ENCODE assay signal across 12 cellular contexts in genomic region chr1:153649867-153650235, GRCh38. TPM values are rescaled to one million over a fixed set of nuclear protein-coding genes. Genes with fewer than 3 reads are reported as not detected.
DNase-seq lines count a peak whose midpoint lies in the region; ATAC-seq and TF ChIP-seq lines count a peak whose summit lies in the region.
"Had no signal": no experiment of that assay in that cellular context is flagged by ENCODE, and none has a peak within 500 bp of the region (broad histone marks: within the 10 kb centered on the region; RNA-seq: fewer than 3 reads in every experiment).

No MANE protein-coding gene starts in this region.

- H3K27me3 ChIP-seq in CD8-positive, alpha-beta T cell (ENCODE audit: insufficient read depth, low read length): no peaks in the 10 kb centered on the region
- H3K27me3 ChIP-seq in naive thymus-derived CD4-positive, alpha-beta T cell (ENCODE audit: control insufficient read depth in 2 of 2, insufficient read depth in 2 of 2, low read length in 2 of 2): no peaks in the 10 kb centered on the region
- H3K27me3 ChIP-seq: adrenal gland had no signal

- CTCF ChIA-PET in CD8-positive, alpha-beta T cell (lab: Charles Lee): interaction anchor here (0.8 to 1.6 kb wide), 3 partner anchors 15 to 337 kb away, joined by 3 read pairs; partner anchors contain the start of gene RAB13
- CTCF ChIA-PET in naive thymus-derived CD4-positive, alpha-beta T cell (lab: Charles Lee): interaction anchor here (0.9 kb wide), 1 partner anchor 23 kb away, joined by 3 read pairs; no protein-coding TSS in a partner anchor

- peaks cover 46% of the 10 kb centered on the region for H3K4me1 Mint-ChIP-seq in CD8-positive, alpha-beta T cell (ENCODE audit: low read depth)
- H3K4me1 Mint-ChIP-seq in naive thymus-derived CD4-positive, alpha-beta T cell: peaks cover 26 to 57% (median 52%) of the 10 kb centered on the region in 7 donors

- no peaks in the 10 kb centered on the region for H3K9me3 Mint-ChIP-seq in CD8-positive, alpha-beta T cell
- H3K9me3 Mint-ChIP-seq in naive thymus-derived CD4-positive, alpha-beta T cell: peaks cover 0 to 2% (median 0%) of the 10 kb centered on the region in 11 donors

- DNase-seq in CD8-positive, alpha-beta T cell: no peak
- DNase-seq in NCI-H1105 (lab: John Stamatoyannopoulos, UW) (peak; percentile 10), T47D (ENCODE audit: low read depth in 1 of 2, low spot score in 1 of 2) (peak; percentile 30 to 90), NCI-H524 treated with DMSO at 0.1 percent for 48 hours (lab: John Stamatoyannopoulos, UW) (no peak), T1000 (lab: John Stamatoyannopoulos, UW) (no peak), SIG-M5 treated with dmso at 0.1 percent for 504 hours (lab: John Stamatoyannopoulos, UW; ENCODE audit: unreplicated experiment) (no peak)
- DNase-seq in naive thymus-derived CD4-positive, alpha-beta T cell: peak in 2 of 9 donors; percentile 23 to 33
- DNase-seq in effector CD4-positive, alpha-beta T cell: no peak
- DNase-seq: trophoblast cell had no signal

- peak overlapping the region; percentile 77 for H3K4me3 Mint-ChIP-seq in CD8-positive, alpha-beta T cell
- peak overlapping the region in 9 of 10 donors; percentile 67 to 85 (median 80) for H3K4me3 Mint-ChIP-seq in naive thymus-derived CD4-positive, alpha-beta T cell

- intact Hi-C loops in CD8-positive, alpha-beta T cell (cut with DNase I, micrococcal nuclease): loop anchor here in 1 of 2 experiments (1.0 kb wide), 1 partner anchor 8 kb away; the partner anchor contains the start of gene SNAPIN
- intact Hi-C loops in naive thymus-derived CD4-positive, alpha-beta T cell (cut with micrococcal nuclease): no loop called here

- peak; percentile 15 for ATAC-seq in CD8-positive, alpha-beta T cell
- no peak for ATAC-seq in naive thymus-derived CD4-positive, alpha-beta T cell

- peaks cover 49% of the 10 kb centered on the region for H3K4me1 ChIP-seq in CD8-positive, alpha-beta T cell (ENCODE audit: insufficient read depth, low read length)
- H3K4me1 ChIP-seq in naive thymus-derived CD4-positive, alpha-beta T cell (ENCODE audit: control insufficient read depth in 2 of 2, insufficient read depth in 2 of 2, low read length in 2 of 2): peaks cover 7 to 28% of the 10 kb centered on the region in 2 donors

- peak overlapping the region; percentile 18 for H3K4me3 ChIP-seq in CD8-positive, alpha-beta T cell (ENCODE audit: low read depth, low read length)
- no peak overlapping the region for H3K4me3 ChIP-seq in naive thymus-derived CD4-positive, alpha-beta T cell (ENCODE audit: low read length)
- H3K4me3 ChIP-seq: adrenal gland, SK-N-MC, skin epidermis had no signal

- POLR2A ChIA-PET in CD8-positive, alpha-beta T cell (lab: Charles Lee): interaction anchor here (1.2 to 3.8 kb wide), 5 partner anchors 10 to 105 kb away, joined by 3 to 33 read pairs (median 13); partner anchors contain the start of gene CHTOP
- POLR2A ChIA-PET in naive thymus-derived CD4-positive, alpha-beta T cell (lab: Charles Lee): interaction anchor here (0.9 to 11.0 kb wide), 5 partner anchors 9 to 16 kb away, joined by 7 to 99 read pairs (median 9); partner anchors contain the start of genes CHTOP and SNAPIN

- no peaks in the 10 kb centered on the region for H3K9me3 ChIP-seq in CD8-positive, alpha-beta T cell (ENCODE audit: low read length)
- H3K9me3 ChIP-seq in naive thymus-derived CD4-positive, alpha-beta T cell (ENCODE audit: control insufficient read depth in 2 of 3, low read length in 3 of 3): no peaks in the 10 kb centered on the region
- H3K9me3 ChIP-seq: adrenal gland had no signal

- H3K36me3 ChIP-seq in CD8-positive, alpha-beta T cell (ENCODE audit: insufficient read depth, low read length): peaks cover 12% of the 10 kb centered on the region
- peaks cover 7 to 17% (median 13%) of the 10 kb centered on the region in 3 experiments for H3K36me3 ChIP-seq in naive thymus-derived CD4-positive, alpha-beta T cell (ENCODE audit: control insufficient read depth in 2 of 3, insufficient read depth in 3 of 3, low read length in 3 of 3)

- TF ChIP-seq CTCF in CD8-positive, alpha-beta T cell (IDR thresholded peaks at IDR 0.05): no peak

- peak overlapping the region; percentile 24 for H3K27ac ChIP-seq in CD8-positive, alpha-beta T cell (ENCODE audit: low read depth, low read length)
- H3K27ac ChIP-seq in naive thymus-derived CD4-positive, alpha-beta T cell (ENCODE audit: low read depth, low read length): peak overlapping the region; percentile 69
- H3K27ac ChIP-seq: adrenal gland, SK-N-MC had no signal

- H3K36me3 Mint-ChIP-seq in CD8-positive, alpha-beta T cell: peaks cover 27% of the 10 kb centered on the region
- H3K36me3 Mint-ChIP-seq in naive thymus-derived CD4-positive, alpha-beta T cell: peaks cover 5 to 16% (median 15%) of the 10 kb centered on the region in 5 donors

- peak overlapping the region; percentile 94 for H3K27ac Mint-ChIP-seq in CD8-positive, alpha-beta T cell
- peak overlapping the region; percentile 56 to 96 (median 92) for H3K27ac Mint-ChIP-seq in naive thymus-derived CD4-positive, alpha-beta T cell

- in situ Hi-C loops in T47D (cut with HindIII; ENCODE audit: low pct_unique_long_range_greater_than_20kb, low sequenced_read_pairs): no loop called here

- no peaks in the 10 kb centered on the region for H3K27me3 Mint-ChIP-seq in CD8-positive, alpha-beta T cell (ENCODE audit: low read depth)
- H3K27me3 Mint-ChIP-seq in naive thymus-derived CD4-positive, alpha-beta T cell: no peaks in the 10 kb centered on the region

RNA-seq across cellular contexts. Expression of gene SNAPIN, which starts 8.7 kb away (rescaled TPM):
- 1 to 10 TPM; 6.1 to 6.5 TPM for total RNA-seq in CD8-positive, alpha-beta T cell
- 10 to 100 TPM; 10.2 to 43.5 (median 29.8) TPM for total RNA-seq in naive thymus-derived CD4-positive, alpha-beta T cell
- 10 to 100 TPM; 77.3 to 84.5 TPM for polyA plus RNA-seq in naive thymus-derived CD4-positive, alpha-beta T cell

RNA-seq across cellular contexts. Expression of gene CHTOP, which starts 16.0 kb away (rescaled TPM):
- 10 to 100 TPM; 79.1 to 81.2 TPM for total RNA-seq in CD8-positive, alpha-beta T cell
- total RNA-seq in naive thymus-derived CD4-positive, alpha-beta T cell: 100 to 1,000 TPM in 4 of 5 experiments, 10 to 100 TPM in 1; 85.2 to 143 (median 116) TPM
- 10 to 100 TPM; 57.4 to 95.7 TPM for polyA plus RNA-seq in naive thymus-derived CD4-positive, alpha-beta T cell

RNA-seq across cellular contexts. Expression of gene ILF2, which starts 20.9 kb away (rescaled TPM):
- 100 to 1,000 TPM; 150 to 156 TPM for total RNA-seq in CD8-positive, alpha-beta T cell
- 100 to 1,000 TPM in 3 of 5 experiments, 10 to 100 TPM in 2; 83.6 to 177 (median 113) TPM for total RNA-seq in naive thymus-derived CD4-positive, alpha-beta T cell
- polyA plus RNA-seq in naive thymus-derived CD4-positive, alpha-beta T cell: 100 to 1,000 TPM; 147 to 166 TPM

RNA-seq across cellular contexts. Expression of gene S100A1, which starts 21.6 kb away (rescaled TPM):
- not detected for total RNA-seq in CD8-positive, alpha-beta T cell
- total RNA-seq in naive thymus-derived CD4-positive, alpha-beta T cell: not detected
- not detected for polyA plus RNA-seq in naive thymus-derived CD4-positive, alpha-beta T cell

RNA-seq across cellular contexts. Expression of gene S100A13, which starts 22.5 kb away (rescaled TPM):
- 1 to 10 TPM; 3.9 to 4.9 TPM for total RNA-seq in CD8-positive, alpha-beta T cell
- total RNA-seq in naive thymus-derived CD4-positive, alpha-beta T cell: 1 to 10 TPM; 2.6 to 4.0 (median 3.1) TPM
- polyA plus RNA-seq in naive thymus-derived CD4-positive, alpha-beta T cell: 1 to 10 TPM; 1.4 to 1.5 TPM

Comparison
In these comparisons a context has a peak if more than half of its experiments do, and no peak if none do; other contexts are left out.
1. DNase-seq: peak in NCI-H1105 (single experiment) and T47D (2 of 2); none in CD8-positive, alpha-beta T cell (0 of 7), NCI-H524 treated with DMSO at 0.1 percent for 48 hours (single experiment), effector CD4-positive, alpha-beta T cell (single experiment), T1000 (single experiment) and SIG-M5 treated with dmso at 0.1 percent for 504 hours (single experiment).